Comparison of ENCODE assay signal across 21 cellular contexts in the genomic region with DNA sequence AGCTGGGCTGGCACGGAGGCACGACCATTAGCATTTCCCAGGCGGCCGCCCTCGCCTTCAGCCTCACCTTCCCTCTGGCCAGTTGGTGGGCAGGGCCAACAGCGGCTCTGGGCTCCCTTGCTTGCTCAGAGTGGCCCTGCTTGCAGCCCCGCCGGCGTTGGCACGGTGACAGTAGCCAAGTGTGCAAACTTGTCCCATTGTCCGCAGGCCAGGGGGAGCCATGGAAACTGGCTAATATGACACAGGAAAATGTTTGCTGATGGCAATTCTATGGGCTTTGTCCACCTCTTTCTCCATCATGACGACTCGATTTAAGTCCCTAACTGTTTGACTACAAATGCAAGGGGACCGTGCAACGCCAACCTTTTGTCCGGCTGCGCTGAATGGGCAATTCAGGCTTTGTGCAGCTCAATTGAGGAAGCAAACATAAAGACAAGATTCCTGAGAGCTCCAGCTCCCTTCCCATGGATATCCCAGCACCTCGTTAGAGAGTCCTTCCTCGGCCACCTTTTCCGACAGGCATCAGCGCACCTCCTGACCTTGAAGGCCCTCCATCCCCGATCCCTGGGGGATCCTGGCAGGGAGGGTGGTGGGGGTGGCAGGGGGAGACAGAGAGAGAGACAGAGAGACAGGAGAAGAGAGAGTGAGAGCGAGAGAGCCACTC. TPM values are rescaled to one million over a fixed set of nuclear protein-coding genes. Genes with fewer than 3 reads are reported as not detected.
A peak's percentile ranks its signal among the peaks of the same experiment; 100 is the strongest.
DNase-seq lines count a peak whose midpoint lies in the region; ATAC-seq and TF ChIP-seq lines count a peak whose summit lies in the region.
"Had no signal": no experiment of that assay in that cellular context is flagged by ENCODE, and none has a peak within 500 bp of the region (broad histone marks: within the 10 kb centered on the region; RNA-seq: fewer than 3 reads in every experiment).

No MANE protein-coding gene starts in this region.

- no peaks in the 10 kb centered on the region for H3K36me3 Mint-ChIP-seq in nephron progenitor cell (ENCODE audit: low read depth)
- no peaks in the 10 kb centered on the region for H3K36me3 Mint-ChIP-seq in activated CD4-positive, alpha-beta T cell treated with anti-CD3 and anti-CD28 coated beads for 36 hours (ENCODE audit: low read depth)
- H3K36me3 Mint-ChIP-seq: CD4-positive, alpha-beta memory T cell had no signal

- POLR2A ChIA-PET in activated CD4-positive, alpha-beta T cell treated with anti-CD3 and anti-CD28 coated beads for 36 hours (lab: Charles Lee): no interaction called here

- H3K27ac ChIP-seq in cingulate gyrus (ENCODE audit: low read depth, low read length): peak overlapping the region; percentile 69
- H3K27ac ChIP-seq: left ventricle myocardium inferior, psoas muscle, uterus had no signal

- H3K9me3 Mint-ChIP-seq in nephron progenitor cell: no peaks in the 10 kb centered on the region
- no peaks in the 10 kb centered on the region for H3K9me3 Mint-ChIP-seq in activated CD4-positive, alpha-beta T cell treated with anti-CD3 and anti-CD28 coated beads for 36 hours (ENCODE audit: low read depth)
- H3K9me3 Mint-ChIP-seq: activated T-cell treated with anti-CD3 and anti-CD28 coated beads, Interleukin-2, amount 50 U/mL, for 72 hours; CD4-positive, alpha-beta memory T cell; central memory CD8-positive, alpha-beta T cell had no signal

- H3K27me3 Mint-ChIP-seq in nephron progenitor cell (ENCODE audit: low read depth, poor library complexity): peaks cover 7% of the 10 kb centered on the region
- H3K27me3 Mint-ChIP-seq in activated CD4-positive, alpha-beta T cell treated with anti-CD3 and anti-CD28 coated beads for 36 hours: no peaks in the 10 kb centered on the region
- H3K27me3 Mint-ChIP-seq: CD4-positive, alpha-beta memory T cell; central memory CD8-positive, alpha-beta T cell had no signal

- intact Hi-C loops in activated CD4-positive, alpha-beta T cell treated with anti-CD3 and anti-CD28 coated beads for 36 hours (cut with DNase I, micrococcal nuclease): no loop called here

- no peak overlapping the region for H3K4me3 Mint-ChIP-seq in nephron progenitor cell
- no peak overlapping the region for H3K4me3 Mint-ChIP-seq in activated CD4-positive, alpha-beta T cell treated with anti-CD3 and anti-CD28 coated beads for 36 hours
- H3K4me3 Mint-ChIP-seq: activated T-cell treated with anti-CD3 and anti-CD28 coated beads, Interleukin-2, amount 50 U/mL, for 72 hours; CD4-positive, alpha-beta memory T cell; central memory CD8-positive, alpha-beta T cell had no signal

- peaks cover 22% of the 10 kb centered on the region for H3K4me1 Mint-ChIP-seq in nephron progenitor cell
- H3K4me1 Mint-ChIP-seq in activated CD4-positive, alpha-beta T cell treated with anti-CD3 and anti-CD28 coated beads for 36 hours: no peaks in the 10 kb centered on the region
- H3K4me1 Mint-ChIP-seq: CD4-positive, alpha-beta memory T cell; central memory CD8-positive, alpha-beta T cell had no signal

- H3K27ac Mint-ChIP-seq in nephron progenitor cell: peak overlapping the region; percentile 64
- no peak overlapping the region for H3K27ac Mint-ChIP-seq in activated CD4-positive, alpha-beta T cell treated with anti-CD3 and anti-CD28 coated beads for 36 hours
- H3K27ac Mint-ChIP-seq: activated T-cell treated with anti-CD3 and anti-CD28 coated beads, Interleukin-2, amount 50 U/mL, for 72 hours; CD4-positive, alpha-beta memory T cell had no signal

- CTCF ChIA-PET in activated CD4-positive, alpha-beta T cell treated with anti-CD3 and anti-CD28 coated beads for 36 hours (lab: Charles Lee): interaction anchor here (2.5 kb wide), 1 partner anchor 13 kb away, joined by 11 read pairs; no protein-coding TSS in a partner anchor

- no peak for TF ChIP-seq CTCF in nephron progenitor cell (IDR thresholded peaks at IDR 0.05)

- no peak for ATAC-seq in GM19328 (IDR thresholded peaks at IDR 0.05; ENCODE audit: unreplicated experiment)
- no peak for ATAC-seq in activated CD4-positive, alpha-beta T cell treated with anti-CD3 and anti-CD28 coated beads for 36 hours
- ATAC-seq in GM19395 (IDR thresholded peaks at IDR 0.05; ENCODE audit: unreplicated experiment): no peak
- ATAC-seq: activated T-cell treated with anti-CD3 and anti-CD28 coated beads, Interleukin-2, amount 50 U/mL, for 72 hours; stimulated activated naive CD8-positive, alpha-beta T cell treated with anti-CD3 and anti-CD28 coated beads, Interleukin-15, Interleukin-2, amounts not matched to agents 100 U/mL and 50 U/mL, for 24 hours had no signal

- DNase-seq in Ammon's horn (ENCODE audit: low spot score) (peak; percentile 80), NCI-H2081 (lab: John Stamatoyannopoulos, UW) (peak; percentile 78 to 85), nephron progenitor cell (no peak)
- no peak for DNase-seq in effector CD8-positive, alpha-beta T cell (lab: John Stamatoyannopoulos, UW)
- DNase-seq in activated CD4-positive, alpha-beta T cell treated with anti-CD3 and anti-CD28 coated beads for 36 hours: no peak
- DNase-seq: activated CD4-positive, alpha-beta T cell treated with anti-CD3 and anti-CD28 coated beads, Interleukin-2, amount 50 U/mL, for 48 hours; activated T-cell treated with anti-CD3 and anti-CD28 coated beads, Interleukin-2, amount 50 U/mL, for 72 hours; CD4-positive, alpha-beta memory T cell; foreskin fibroblast; left ventricle myocardium inferior; NCI-H524 treated with DMSO at 0.1 percent for 48 hours; stimulated activated CD4-positive, alpha-beta T cell treated with anti-CD3 and anti-CD28 coated beads, Interleukin-12 subunit alpha, Interleukin-12 subunit beta, amount 100 ng/mL, for 4 hours; stimulated activated naive CD8-positive, alpha-beta T cell treated with anti-CD3 and anti-CD28 coated beads, Interleukin-15, Interleukin-2, amounts not matched to agents 100 U/mL and 50 U/mL, for 24 hours; SW 1271; uterus had no signal

RNA-seq across cellular contexts. Expression of a gene that starts 0.8 kb away (rescaled TPM):
- not detected for total RNA-seq in activated CD4-positive, alpha-beta T cell treated with anti-CD3 and anti-CD28 coated beads for 36 hours
- total RNA-seq: activated T-cell treated with anti-CD3 and anti-CD28 coated beads, Interleukin-2, amount 50 U/mL, for 72 hours; CD4-positive, alpha-beta memory T cell; left ventricle myocardium inferior; myocyte; psoas muscle had no signal

RNA-seq across cellular contexts. Expression of a gene that starts 50.0 kb away (rescaled TPM):
- total RNA-seq in activated CD4-positive, alpha-beta T cell treated with anti-CD3 and anti-CD28 coated beads for 36 hours: 10 to 100 TPM; 24.8 to 25.5 TPM

Comparison
In these comparisons a context has a peak if more than half of its experiments do, and no peak if none do; other contexts are left out.
1. DNase-seq: peak in Ammon's horn (single experiment) and NCI-H2081 (2 of 2); none in nephron progenitor cell (single experiment), effector CD8-positive, alpha-beta T cell (single experiment) and activated CD4-positive, alpha-beta T cell treated with anti-CD3 and anti-CD28 coated beads for 36 hours (single experiment).